ENCODE assay signal across 19 cellular contexts in genomic region chr4:1786544-1787362, GRCh38. TPM values are rescaled to one million over a fixed set of nuclear protein-coding genes. Genes with fewer than 3 reads are reported as not detected.
DNase-seq lines count a peak whose midpoint lies in the region; ATAC-seq, FAIRE-seq and TF ChIP-seq lines count a peak whose summit lies in the region.
"Had no signal": no experiment of that assay in that cellular context is flagged by ENCODE, and none has a peak within 500 bp of the region (broad histone marks: within the 10 kb centered on the region; RNA-seq: fewer than 3 reads in every experiment).

No MANE protein-coding gene starts in this region.

- H3K4me2 ChIP-seq in BLaER1 treated with 17β-estradiol and CSF1 and Interleukin-3, amounts not matched to agents 10 nM and 100 nM, result peak overlapping the region in 9 of 11 experiments; percentile 16 to 78 (median 44); a peak in 15 of 22 replicates
- H3K4me2 ChIP-seq: SK-N-SH had no signal

- no peak overlapping the region for H3K27ac ChIP-seq in BLaER1 treated with 17β-estradiol and CSF1 and Interleukin-3, amounts not matched to agents 10 nM and 100 nM
- H3K27ac ChIP-seq in left lung, result no peak overlapping the region
- H3K27ac ChIP-seq: GM23248 had no signal

- TF ChIP-seq CTCF in left lung (IDR thresholded peaks at IDR 0.05) (no peak), BE2C (IDR thresholded peaks at IDR 0.05; ENCODE audit: low read depth, low read length) (no peak)

- peaks cover 11 to 50% (median 43%) of the 10 kb centered on the region in 10 experiments; a peak in 18 of 20 replicates for H3K4me1 ChIP-seq in BLaER1 treated with 17β-estradiol and CSF1 and Interleukin-3, amounts not matched to agents 10 nM and 100 nM
- H3K4me1 ChIP-seq in left lung, result no peaks in the 10 kb centered on the region
- H3K4me1 ChIP-seq in BE2C, result no peaks in the 10 kb centered on the region

- intact Hi-C loops in left lung (cut with DNase I), result no loop called here

- DNase-seq in NCI-H2171 treated with DMSO at 0.1 percent for 48 hours (lab: John Stamatoyannopoulos, UW), result peak; percentile 40
- no peak for DNase-seq in NCI-H2171 (lab: John Stamatoyannopoulos, UW)
- peak; percentile 21 for DNase-seq in NCI-H146 treated with DMSO at 0.1 percent for 48 hours (lab: John Stamatoyannopoulos, UW; ENCODE audit: unreplicated experiment)
- DNase-seq in left lung, result no peak
- no peak for DNase-seq in BE2C
- DNase-seq in ureter (ENCODE audit: low spot score), result no peak
- no peak for DNase-seq in GM12892 (ENCODE audit: insufficient read length)
- DNase-seq: CD4-positive, CD25-positive, alpha-beta regulatory T cell; COR-L47; DND-41; GM23248; HCEC 1CT; Kasumi-1; NCI-H1930; NCI-H524 treated with DMSO at 0.1 percent for 48 hours; SIG-M5; SK-N-SH had no signal

- TF ChIP-seq POLR2A in GM12892 (IDR thresholded peaks at IDR 0.05; ENCODE audit: low read depth, low read length), result no peak

- peaks cover 7 to 24% (median 17%) of the 10 kb centered on the region in 11 experiments; a peak in 19 of 22 replicates for H3K27me3 ChIP-seq in BLaER1 treated with 17β-estradiol and CSF1 and Interleukin-3, amounts not matched to agents 10 nM and 100 nM
- peaks cover 0 to 11% of the 10 kb centered on the region in 2 donors for H3K27me3 ChIP-seq in left lung
- no peaks in the 10 kb centered on the region for H3K27me3 ChIP-seq in BE2C

- ATAC-seq in left lung, result peak; percentile 21
- ATAC-seq: GM12878 had no signal

- peaks cover 0 to 54% (median 9%) of the 10 kb centered on the region in 11 experiments; a peak in 8 of 22 replicates for H4K20me1 ChIP-seq in BLaER1 treated with 17β-estradiol and CSF1 and Interleukin-3, amounts not matched to agents 10 nM and 100 nM

- no peak overlapping the region for H3K9ac ChIP-seq in BLaER1 treated with 17β-estradiol and CSF1 and Interleukin-3, amounts not matched to agents 10 nM and 100 nM
- H3K9ac ChIP-seq: GM23248, SK-N-SH had no signal

- FAIRE-seq in GM12892 (lab: Jason Lieb, UNC), result no peak
- FAIRE-seq: GM12878 had no signal

- H3K36me3 ChIP-seq in BLaER1 treated with 17β-estradiol and CSF1 and Interleukin-3, amounts not matched to agents 10 nM and 100 nM, result no peaks in the 10 kb centered on the region
- H3K36me3 ChIP-seq in left lung (no peaks in the 10 kb centered on the region), BE2C (no peaks in the 10 kb centered on the region)

- no peak overlapping the region for H3K4me3 ChIP-seq in BLaER1 treated with 17β-estradiol and CSF1 and Interleukin-3, amounts not matched to agents 10 nM and 100 nM
- H3K4me3 ChIP-seq in left lung (no peak overlapping the region), BE2C (ENCODE audit: low read depth, low read length) (no peak overlapping the region)
- H3K4me3 ChIP-seq: GM12878, GM23248 had no signal

- H3K9me3 ChIP-seq in BLaER1 treated with 17β-estradiol and CSF1 and Interleukin-3, amounts not matched to agents 10 nM and 100 nM (replicated peaks in 1 of 11), result no peaks in the 10 kb centered on the region
- H3K9me3 ChIP-seq in left lung (no peaks in the 10 kb centered on the region), BE2C (no peaks in the 10 kb centered on the region)
- H3K9me3 ChIP-seq: SK-N-SH had no signal

RNA-seq across cellular contexts. Expression of gene FGFR3, which starts 6.3 kb away (rescaled TPM):
- 10 to 100 TPM; 10.8 to 13.5 TPM for total RNA-seq in left lung
- polyA plus RNA-seq in BE2C (2012; ENCODE audit: insufficient read depth, insufficient read length, low read depth), result 0.25 TPM
- total RNA-seq in ureter, result 121 TPM
- polyA plus RNA-seq in GM12892 (2012; ENCODE audit: missing spikeins), result not detected
- polyA plus RNA-seq: CD4-positive, CD25-positive, alpha-beta regulatory T cell had no signal

Comparison
In these comparisons a context has a peak if more than half of its experiments do, and no peak if none do; other contexts are left out.
1. DNase-seq: peak in NCI-H2171 treated with DMSO at 0.1 percent for 48 hours (single experiment) and NCI-H146 treated with DMSO at 0.1 percent for 48 hours (single experiment); none in NCI-H2171 (single experiment), left lung (0 of 2), BE2C (single experiment), ureter (single experiment) and GM12892 (single experiment).